8 cellular contexts compared by ENCODE assay signal in genomic region chr5:69334793-69335268, GRCh38. TPM values are rescaled to one million over a fixed set of nuclear protein-coding genes. Genes with fewer than 3 reads are reported as not detected.
DNase-seq lines count a peak whose midpoint lies in the region; ATAC-seq, FAIRE-seq and TF ChIP-seq lines count a peak whose summit lies in the region.

No MANE protein-coding gene starts in this region.

- DNase-seq in GM12891 (ENCODE audit: insufficient read length, low spot score) (peak; percentile 41), NCI-H226 (peak; percentile 57), left colon (peak; percentile 84 to 92)
- DNase-seq in activated CD4-positive, alpha-beta T cell treated with anti-CD3 and anti-CD28 coated beads for 24 hours (ENCODE audit: low read depth in 2 of 2), result peak; percentile 54 to 68
- DNase-seq in central memory CD4-positive, alpha-beta T cell, result peak; percentile 65
- peak; percentile 73 for DNase-seq in stimulated activated CD4-positive, alpha-beta T cell treated with anti-CD3 and anti-CD28 coated beads, Interleukin-1b, Interleukin-23, amount 100 ng/mL, for 48 hours

- intact Hi-C loops in left colon (cut with DNase I, micrococcal nuclease), result no loop called here

- FAIRE-seq in GM12891 (lab: Jason Lieb, UNC), result no peak

- no peak for TF ChIP-seq POLR2A in GM12891 (IDR thresholded peaks at IDR 0.05; ENCODE audit: low read depth, low read length)

- ATAC-seq in HG02943 (IDR thresholded peaks at IDR 0.05; ENCODE audit: low read depth, unreplicated experiment), result peak; percentile 62
- ATAC-seq in left colon, result peak; percentile 64
- no peak for ATAC-seq in GM19035 (IDR thresholded peaks at IDR 0.05; ENCODE audit: unreplicated experiment)

TF ChIP-seq in GM12891, 5 proteins besides CTCF, POLR2A, EP300 and RAD21:
- TF ChIP-seq TAF1 (IDR thresholded peaks at IDR 0.05; ENCODE audit: low read depth, low read length) (no peak), POU2F2 (IDR thresholded peaks at IDR 0.05; ENCODE audit: low read depth, low read length) (no peak), SPI1 (IDR thresholded peaks at IDR 0.05; ENCODE audit: low read depth, low read length) (no peak)

RNA-seq across cellular contexts. Expression of gene CCDC125, which starts 2.2 kb away (rescaled TPM):
- 6.6 TPM for polyA plus RNA-seq in GM12891 (2012; ENCODE audit: low read depth, missing spikeins)
- 10 to 100 TPM; 20.3 to 26.3 TPM for total RNA-seq in left colon

RNA-seq across cellular contexts. Expression of gene AK6, which starts 34.5 kb away (rescaled TPM):
- 76.7 TPM for polyA plus RNA-seq in GM12891 (2012; ENCODE audit: low read depth, missing spikeins)
- 10 to 100 TPM; 26.3 to 33.2 TPM for total RNA-seq in left colon

RNA-seq across cellular contexts. Expression of gene TAF9, which starts 34.5 kb away (rescaled TPM):
- 89.0 TPM for polyA plus RNA-seq in GM12891 (2012; ENCODE audit: low read depth, missing spikeins)
- 10 to 100 TPM; 38.4 to 53.9 TPM for total RNA-seq in left colon

RNA-seq across cellular contexts. Expression of gene RAD17, which starts 34.8 kb away (rescaled TPM):
- 21.4 TPM for polyA plus RNA-seq in GM12891 (2012; ENCODE audit: low read depth, missing spikeins)
- total RNA-seq in left colon, result 10 to 100 TPM; 17.2 to 17.8 TPM
